In the genomic region with DNA sequence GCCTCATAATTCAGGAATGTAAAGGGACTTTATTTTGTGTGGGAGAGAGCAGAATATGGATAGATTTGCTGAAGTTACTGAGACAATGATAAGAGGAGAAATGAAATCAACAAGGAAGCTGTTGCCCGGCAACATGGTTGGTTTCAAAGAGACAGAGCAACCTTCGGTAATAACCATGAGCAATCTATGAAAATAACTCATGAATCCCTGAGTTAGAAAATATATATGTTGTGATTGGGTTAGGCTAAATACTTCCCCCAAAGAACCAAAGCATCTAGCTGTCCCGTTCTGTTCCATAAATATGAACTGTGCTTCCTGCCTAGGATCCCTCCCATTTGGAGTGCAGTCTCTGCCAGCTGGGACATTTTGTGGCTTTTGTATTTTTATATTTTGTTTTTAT, we compare ENCODE assay signal across 9 cellular contexts. TPM values are rescaled to one million over a fixed set of nuclear protein-coding genes. Genes with fewer than 3 reads are reported as not detected.
A peak's percentile ranks its signal among the peaks of the same experiment; 100 is the strongest.
DNase-seq lines count a peak whose midpoint lies in the region; ATAC-seq and TF ChIP-seq lines count a peak whose summit lies in the region.
"Had no signal": no experiment of that assay in that cellular context is flagged by ENCODE, and none has a peak within 500 bp of the region (broad histone marks: within the 10 kb centered on the region; RNA-seq: fewer than 3 reads in every experiment).

No MANE protein-coding gene starts in this region.

- no peak for TF ChIP-seq EP300 in gastroesophageal sphincter (IDR thresholded peaks at IDR 0.05)

- no peaks in the 10 kb centered on the region for H3K27me3 ChIP-seq in gastroesophageal sphincter
- no peaks in the 10 kb centered on the region for H3K27me3 ChIP-seq in parathyroid adenoma (ENCODE audit: control insufficient read depth, insufficient read depth, low read length)

- 23% methylated on average over 3 of the region's 3 CpGs for WGBS in gastroesophageal sphincter (ENCODE audit: low coverage in 1 of 2), 2 donors

- H3K4me1 ChIP-seq in gastroesophageal sphincter (peaks cover 0 to 24% (median 8%) of the 10 kb centered on the region in 3 donors), parathyroid adenoma (peaks cover 34% of the 10 kb centered on the region)

- peak overlapping the region; percentile 60 for H2AFZ ChIP-seq in parathyroid adenoma

- no peaks in the 10 kb centered on the region for H3K36me3 ChIP-seq in gastroesophageal sphincter
- peaks cover 2% of the 10 kb centered on the region for H3K36me3 ChIP-seq in parathyroid adenoma (ENCODE audit: control insufficient read depth, insufficient read depth, low read length)

- H3K9ac ChIP-seq in parathyroid adenoma = no peak overlapping the region

- H3K4me3 ChIP-seq in gastroesophageal sphincter (no peak overlapping the region), parathyroid adenoma (ENCODE audit: low read depth, low read length) (peak overlapping the region; percentile 27)

- H3K79me2 ChIP-seq in parathyroid adenoma = no peaks in the 10 kb centered on the region

- peaks cover 0 to 13% (median 0%) of the 10 kb centered on the region in 3 donors for H3K9me3 ChIP-seq in gastroesophageal sphincter
- H3K9me3 ChIP-seq in parathyroid adenoma (ENCODE audit: control insufficient read depth, low read length) = no peaks in the 10 kb centered on the region

- TF ChIP-seq POLR2A in gastroesophageal sphincter (IDR thresholded peaks at IDR 0.05) = no peak
- TF ChIP-seq POLR2A in GM18505 (IDR thresholded peaks at IDR 0.05; ENCODE audit: borderline replicate concordance, extremely low read depth, insufficient read depth, insufficient read length) = no peak

- H3K27ac ChIP-seq in gastroesophageal sphincter = peak overlapping the region; percentile 53 to 70 (median 66)
- peak overlapping the region; percentile 84 for H3K27ac ChIP-seq in parathyroid adenoma

- peak overlapping the region; percentile 64 for H3K4me2 ChIP-seq in parathyroid adenoma (ENCODE audit: low read length)

- TF ChIP-seq CTCF in gastroesophageal sphincter (IDR thresholded peaks at IDR 0.05) = no peak
- no peak for TF ChIP-seq CTCF in parathyroid adenoma (IDR thresholded peaks at IDR 0.05)

- peak; percentile 41 for ATAC-seq in gastroesophageal sphincter
- no peak for ATAC-seq in GM18505 (IDR thresholded peaks at IDR 0.05; ENCODE audit: unreplicated experiment)

- peak; percentile 33 for DNase-seq in Daoy (ENCODE audit: low read depth)
- peak; percentile 22 for DNase-seq in SW480 (ENCODE audit: low spot score)
- DNase-seq in NAMALWA (ENCODE audit: low spot score) = no peak
- no peak for DNase-seq in NCI-H524 treated with DMSO at 0.1 percent for 48 hours (lab: John Stamatoyannopoulos, UW)
- no peak for DNase-seq in NCI-H187 treated with DMSO at 0.1 percent for 48 hours (lab: John Stamatoyannopoulos, UW)
- DNase-seq: activated T-cell treated with anti-CD3 and anti-CD28 coated beads, Interleukin-2, amount 50 U/mL, for 24 hours had no signal

RNA-seq across cellular contexts. Expression of a gene that starts 23.1 kb away (rescaled TPM):
- 1.4 and 3.7 TPM in 2 replicates for total RNA-seq in Daoy (2014; rRNA removed; shearing (Covaris generic))
- total RNA-seq in gastroesophageal sphincter = 10 to 100 TPM; 24.8 to 79.0 (median 45.4) TPM

RNA-seq across cellular contexts. Expression of a gene that starts 53.4 kb away (rescaled TPM):
- total RNA-seq in Daoy (2014; rRNA removed; shearing (Covaris generic)) = 92.2 and 92.7 TPM in 2 replicates
- 10 to 100 TPM; 48.1 to 66.1 (median 57.1) TPM for total RNA-seq in gastroesophageal sphincter

Comparison
In these comparisons a context has a peak if more than half of its experiments do, and no peak if none do; other contexts are left out.
1. DNase-seq: peak in Daoy (single experiment) and SW480 (single experiment); none in NAMALWA (single experiment), NCI-H524 treated with DMSO at 0.1 percent for 48 hours (single experiment) and NCI-H187 treated with DMSO at 0.1 percent for 48 hours (single experiment).